In the genomic region with DNA sequence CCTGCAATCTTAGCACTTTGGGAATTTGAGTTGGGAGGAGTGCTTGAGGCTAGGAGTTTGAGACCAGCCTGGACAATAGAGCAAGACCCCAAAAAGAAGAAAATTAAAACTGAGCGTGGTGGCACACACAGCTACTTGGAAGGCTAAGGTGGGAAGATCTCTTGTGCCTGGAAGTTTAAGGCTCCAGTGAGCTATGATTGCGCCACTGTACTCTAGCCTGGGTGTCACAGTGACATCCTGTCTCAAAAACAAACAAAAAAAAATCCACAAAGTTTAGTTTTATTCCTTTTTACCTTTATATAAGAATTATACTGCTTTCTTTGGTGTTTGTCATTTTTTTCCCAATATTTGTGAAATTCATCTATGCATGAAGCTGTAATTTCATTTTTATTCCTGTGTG, we compare ENCODE assay signal across 19 cellular contexts. TPM values are rescaled to one million over a fixed set of nuclear protein-coding genes. Genes with fewer than 3 reads are reported as not detected.
DNase-seq lines count a peak whose midpoint lies in the region; ATAC-seq, FAIRE-seq and TF ChIP-seq lines count a peak whose summit lies in the region.
"Had no signal": no experiment of that assay in that cellular context is flagged by ENCODE, and none has a peak within 500 bp of the region (broad histone marks: within the 10 kb centered on the region; RNA-seq: fewer than 3 reads in every experiment).

No MANE protein-coding gene starts in this region.

- H3K9me3 ChIP-seq in CD4-positive, CD25-positive, alpha-beta regulatory T cell (ENCODE audit: control insufficient read depth in 2 of 2, low read length in 2 of 2) = no peaks in the 10 kb centered on the region
- no peaks in the 10 kb centered on the region for H3K9me3 ChIP-seq in suprapubic skin

- TF ChIP-seq CTCF in suprapubic skin (IDR thresholded peaks at IDR 0.05) = no peak

- TF ChIP-seq POLR2A in suprapubic skin (IDR thresholded peaks at IDR 0.05) (no peak), GM12892 (IDR thresholded peaks at IDR 0.05; ENCODE audit: low read depth, low read length) (no peak)

- no peak for ATAC-seq in activated CD4-positive, alpha-beta T cell treated with anti-CD3 and anti-CD28 coated beads for 36 hours
- ATAC-seq in CD4-positive, CD25-positive, alpha-beta regulatory T cell (ENCODE audit: low read depth in 2 of 2) = no peak
- peak in 1 of 4 experiments; percentile 60 for ATAC-seq in T-cell (replicated peaks in 1 of 4)
- no peak for ATAC-seq in GM21526 (IDR thresholded peaks at IDR 0.05; ENCODE audit: low FRiP score, unreplicated experiment)

- H3K27me3 ChIP-seq in CD4-positive, CD25-positive, alpha-beta regulatory T cell (ENCODE audit: control insufficient read depth, insufficient read depth, low read length) = no peaks in the 10 kb centered on the region
- no peaks in the 10 kb centered on the region for H3K27me3 ChIP-seq in suprapubic skin

- no peak for DNase-seq in activated CD4-positive, alpha-beta T cell treated with anti-CD3 and anti-CD28 coated beads for 36 hours
- no peak for DNase-seq in activated CD4-positive, alpha-beta T cell treated with anti-CD3 and anti-CD28 coated beads, Interleukin-2, amount 50 U/mL, for 48 hours
- DNase-seq in CD4-positive, CD25-positive, alpha-beta regulatory T cell = no peak
- DNase-seq in T-cell (no peak), suprapubic skin (ENCODE audit: low spot score in 2 of 2) (no peak), GM12892 (ENCODE audit: insufficient read length) (no peak)
- DNase-seq: DMS53, KBM-7, NCI-H1105 treated with DMSO at 0.1 percent for 48 hours, NCI-H1694 treated with DMSO at 0.1 percent for 48 hours, NCI-H2107, NCI-H510A, NCI-H82, SHP77 had no signal

- no peaks in the 10 kb centered on the region for H3K4me1 ChIP-seq in CD4-positive, CD25-positive, alpha-beta regulatory T cell (ENCODE audit: control insufficient read depth, insufficient read depth, low read length, poor library complexity, severe bottlenecking)
- H3K4me1 ChIP-seq in suprapubic skin = no peaks in the 10 kb centered on the region

- H3K36me3 ChIP-seq in CD4-positive, CD25-positive, alpha-beta regulatory T cell (ENCODE audit: control insufficient read depth, insufficient read depth, low read length) = peaks cover 10% of the 10 kb centered on the region
- no peaks in the 10 kb centered on the region for H3K36me3 ChIP-seq in suprapubic skin

- H3K36me3 Mint-ChIP-seq in activated CD4-positive, alpha-beta T cell treated with anti-CD3 and anti-CD28 coated beads for 36 hours (ENCODE audit: low read depth) = peaks cover 14% of the 10 kb centered on the region
- peaks cover 30% of the 10 kb centered on the region for H3K36me3 Mint-ChIP-seq in CD4-positive, CD25-positive, alpha-beta regulatory T cell
- H3K36me3 Mint-ChIP-seq in T-cell = peaks cover 37% of the 10 kb centered on the region

- H3K27me3 Mint-ChIP-seq in activated CD4-positive, alpha-beta T cell treated with anti-CD3 and anti-CD28 coated beads for 36 hours = no peaks in the 10 kb centered on the region
- H3K27me3 Mint-ChIP-seq in CD4-positive, CD25-positive, alpha-beta regulatory T cell = no peaks in the 10 kb centered on the region
- H3K27me3 Mint-ChIP-seq in T-cell = no peaks in the 10 kb centered on the region
- H3K27me3 Mint-ChIP-seq: B cell had no signal

- H3K4me1 Mint-ChIP-seq in activated CD4-positive, alpha-beta T cell treated with anti-CD3 and anti-CD28 coated beads for 36 hours = peaks cover 38% of the 10 kb centered on the region
- H3K4me1 Mint-ChIP-seq in CD4-positive, CD25-positive, alpha-beta regulatory T cell = peaks cover 38 to 86% (median 46%) of the 10 kb centered on the region in 4 donors
- peaks cover 49 to 67% (median 52%) of the 10 kb centered on the region in 3 donors for H3K4me1 Mint-ChIP-seq in T-cell

- POLR2A ChIA-PET in activated CD4-positive, alpha-beta T cell treated with anti-CD3 and anti-CD28 coated beads for 36 hours (lab: Charles Lee) = no interaction called here
- POLR2A ChIA-PET in T-cell (lab: Charles Lee) = interaction anchor here in 1 of 2 donors (0.5 to 1.1 kb wide), 3 partner anchors 11 to 1945 kb away, joined by 3 to 9 read pairs (median 3); no protein-coding TSS in a partner anchor

- H3K4me3 ChIP-seq in CD4-positive, CD25-positive, alpha-beta regulatory T cell (ENCODE audit: low read depth, low read length) = no peak overlapping the region
- H3K4me3 ChIP-seq in suprapubic skin = no peak overlapping the region

- no peaks in the 10 kb centered on the region for H3K9me3 Mint-ChIP-seq in activated CD4-positive, alpha-beta T cell treated with anti-CD3 and anti-CD28 coated beads for 36 hours (ENCODE audit: low read depth)
- H3K9me3 Mint-ChIP-seq in CD4-positive, CD25-positive, alpha-beta regulatory T cell = no peaks in the 10 kb centered on the region
- H3K9me3 Mint-ChIP-seq in T-cell = peaks cover 0 to 3% (median 0%) of the 10 kb centered on the region in 3 donors

- H3K27ac Mint-ChIP-seq in activated CD4-positive, alpha-beta T cell treated with anti-CD3 and anti-CD28 coated beads for 36 hours = peak overlapping the region; percentile 53
- H3K27ac Mint-ChIP-seq in CD4-positive, CD25-positive, alpha-beta regulatory T cell = peak overlapping the region in 2 of 3 donors; percentile 55 to 90
- H3K27ac Mint-ChIP-seq in T-cell = peak overlapping the region in 1 of 2 donors; percentile 16
- H3K27ac Mint-ChIP-seq: B cell had no signal

- no peak overlapping the region for H3K27ac ChIP-seq in CD4-positive, CD25-positive, alpha-beta regulatory T cell (ENCODE audit: insufficient read depth, low read length, poor library complexity, severe bottlenecking)
- H3K27ac ChIP-seq in suprapubic skin = no peak overlapping the region
- H3K27ac ChIP-seq: 22Rv1 had no signal

- FAIRE-seq in islet of Langerhans (lab: Jason Lieb, UNC) = peak; percentile 49
- FAIRE-seq in GM12892 (lab: Jason Lieb, UNC) = no peak
- FAIRE-seq: H1 had no signal

- CTCF ChIA-PET in activated CD4-positive, alpha-beta T cell treated with anti-CD3 and anti-CD28 coated beads for 36 hours (lab: Charles Lee) = interaction anchor here (0.7 to 1.2 kb wide), 2 partner anchors 10 to 248 kb away, joined by 6 to 7 read pairs; no protein-coding TSS in a partner anchor
- CTCF ChIA-PET in T-cell (lab: Charles Lee) = interaction anchor here in 1 of 2 donors (0.6 kb wide), 1 partner anchor 93 kb away, joined by 4 read pairs; no protein-coding TSS in a partner anchor

- WGBS in suprapubic skin = 93% methylated on average over 2 of the region's 2 CpGs

- intact Hi-C loops in activated CD4-positive, alpha-beta T cell treated with anti-CD3 and anti-CD28 coated beads for 36 hours (cut with DNase I, micrococcal nuclease) = no loop called here

- H3K4me3 Mint-ChIP-seq in activated CD4-positive, alpha-beta T cell treated with anti-CD3 and anti-CD28 coated beads for 36 hours = no peak overlapping the region
- peak overlapping the region in 2 of 4 donors; percentile 61 to 66 for H3K4me3 Mint-ChIP-seq in CD4-positive, CD25-positive, alpha-beta regulatory T cell
- H3K4me3 Mint-ChIP-seq in T-cell = peak overlapping the region in 2 of 3 donors; percentile 25 to 52
- H3K4me3 Mint-ChIP-seq: B cell had no signal

- no peak for TF ChIP-seq EP300 in suprapubic skin (IDR thresholded peaks at IDR 0.05)

RNA-seq across cellular contexts. Expression of a gene that starts 20.3 kb away (rescaled TPM):
- total RNA-seq in activated CD4-positive, alpha-beta T cell treated with anti-CD3 and anti-CD28 coated beads for 36 hours = 10 to 100 TPM; 24.0 to 27.8 TPM
- total RNA-seq in CD4-positive, CD25-positive, alpha-beta regulatory T cell = 66.3 TPM
- 10 to 100 TPM in 3 of 4 donors, 1 to 10 TPM in 1; 9.2 to 16.3 (median 11.5) TPM for polyA plus RNA-seq in CD4-positive, CD25-positive, alpha-beta regulatory T cell
- 10 to 100 TPM; 49.8 to 81.7 (median 79.5) TPM for total RNA-seq in T-cell
- total RNA-seq in suprapubic skin = 10 to 100 TPM; 14.1 to 20.3 (median 16.5) TPM
- polyA plus RNA-seq in GM12892 (2012; ENCODE audit: missing spikeins) = 3.5 TPM
